In genomic region chr9:137115394-137116026, GRCh38 we compare ENCODE assay signal across 10 cellular contexts. TPM values are rescaled to one million over a fixed set of nuclear protein-coding genes. Genes with fewer than 3 reads are reported as not detected.
DNase-seq lines count a peak whose midpoint lies in the region; ATAC-seq and TF ChIP-seq lines count a peak whose summit lies in the region.
"Had no signal": no experiment of that assay in that cellular context is flagged by ENCODE, and none has a peak within 500 bp of the region (broad histone marks: within the 10 kb centered on the region; RNA-seq: fewer than 3 reads in every experiment).

No MANE protein-coding gene starts in this region.

- ATAC-seq in activated CD8-positive, alpha-beta T cell treated with anti-CD3 and anti-CD28 coated beads for 36 hours = no peak
- ATAC-seq in HG03432 (IDR thresholded peaks at IDR 0.05; ENCODE audit: unreplicated experiment) = no peak

- H3K4me3 Mint-ChIP-seq in activated CD8-positive, alpha-beta T cell treated with anti-CD3 and anti-CD28 coated beads for 36 hours = peak overlapping the region; percentile 56
- no peak overlapping the region for H3K4me3 Mint-ChIP-seq in activated CD4-positive, alpha-beta memory T cell treated with anti-CD3 and anti-CD28 coated beads, Interleukin-2, amount 10 ng/mL, durations not matched to agents 7 days and 5 days

- no peaks in the 10 kb centered on the region for H3K27me3 Mint-ChIP-seq in activated CD8-positive, alpha-beta T cell treated with anti-CD3 and anti-CD28 coated beads for 36 hours
- H3K27me3 Mint-ChIP-seq in activated CD4-positive, alpha-beta memory T cell treated with anti-CD3 and anti-CD28 coated beads, Interleukin-2, amount 10 ng/mL, durations not matched to agents 7 days and 5 days = no peaks in the 10 kb centered on the region

- no peaks in the 10 kb centered on the region for H3K27me3 ChIP-seq in GM06990 (replicated peaks; ENCODE audit: control insufficient read depth, insufficient read depth, low read length)

- H3K27ac ChIP-seq in 22Rv1 = peak overlapping the region; percentile 80
- H3K27ac ChIP-seq: neutrophil had no signal

- H3K9me3 Mint-ChIP-seq in activated CD8-positive, alpha-beta T cell treated with anti-CD3 and anti-CD28 coated beads for 36 hours = no peaks in the 10 kb centered on the region
- no peaks in the 10 kb centered on the region for H3K9me3 Mint-ChIP-seq in activated CD4-positive, alpha-beta memory T cell treated with anti-CD3 and anti-CD28 coated beads, Interleukin-2, amount 10 ng/mL, durations not matched to agents 7 days and 5 days

- H3K4me1 Mint-ChIP-seq in activated CD8-positive, alpha-beta T cell treated with anti-CD3 and anti-CD28 coated beads for 36 hours (ENCODE audit: low read depth) = peaks cover 10% of the 10 kb centered on the region
- peaks cover 5% of the 10 kb centered on the region for H3K4me1 Mint-ChIP-seq in activated CD4-positive, alpha-beta memory T cell treated with anti-CD3 and anti-CD28 coated beads, Interleukin-2, amount 10 ng/mL, durations not matched to agents 7 days and 5 days

- no peak for DNase-seq in GM06990 (ENCODE audit: extremely low read depth, insufficient read length)
- DNase-seq in activated CD8-positive, alpha-beta T cell treated with anti-CD3 and anti-CD28 coated beads for 36 hours = no peak
- peak; percentile 23 for DNase-seq in iPS-NIHi11 (ENCODE audit: low spot score)
- no peak for DNase-seq in activated CD4-positive, alpha-beta memory T cell treated with anti-CD3 and anti-CD28 coated beads, Interleukin-2, amount 10 ng/mL, durations not matched to agents 7 days and 5 days
- no peak for DNase-seq in stimulated activated CD4-positive, alpha-beta T cell treated with anti-CD3 and anti-CD28 coated beads, Interleukin-2, amount 100 ng/mL, for 48 hours
- DNase-seq in stimulated activated CD4-positive, alpha-beta T cell treated with anti-CD3 and anti-CD28 coated beads, Interleukin-1b, Interleukin-23, amount 100 ng/mL, for 48 hours = no peak
- DNase-seq: NCI-H1436 treated with DMSO at 0.1 percent for 48 hours had no signal

- H3K36me3 ChIP-seq in GM06990 (ENCODE audit: control insufficient read depth, insufficient read depth, low read length) = peaks cover 13% of the 10 kb centered on the region

- H3K27ac Mint-ChIP-seq in activated CD8-positive, alpha-beta T cell treated with anti-CD3 and anti-CD28 coated beads for 36 hours = no peak overlapping the region
- no peak overlapping the region for H3K27ac Mint-ChIP-seq in activated CD4-positive, alpha-beta memory T cell treated with anti-CD3 and anti-CD28 coated beads, Interleukin-2, amount 10 ng/mL, durations not matched to agents 7 days and 5 days

- CTCF ChIA-PET in activated CD8-positive, alpha-beta T cell treated with anti-CD3 and anti-CD28 coated beads for 36 hours (lab: Charles Lee) = interaction anchor here (0.6 to 2.4 kb wide), 4 partner anchors 11 to 121 kb away, joined by 3 to 14 read pairs (median 4); partner anchors contain the start of gene RNF224
- CTCF ChIA-PET in activated CD4-positive, alpha-beta memory T cell treated with anti-CD3 and anti-CD28 coated beads, Interleukin-2, amount 10 ng/mL, durations not matched to agents 7 days and 5 days (lab: Charles Lee) = interaction anchor here (0.5 to 1.7 kb wide), 3 partner anchors 20 to 143 kb away, joined by 3 to 10 read pairs (median 9); no protein-coding TSS in a partner anchor

- peaks cover 12% of the 10 kb centered on the region for H3K36me3 Mint-ChIP-seq in activated CD8-positive, alpha-beta T cell treated with anti-CD3 and anti-CD28 coated beads for 36 hours (ENCODE audit: low read depth)
- peaks cover 8% of the 10 kb centered on the region for H3K36me3 Mint-ChIP-seq in activated CD4-positive, alpha-beta memory T cell treated with anti-CD3 and anti-CD28 coated beads, Interleukin-2, amount 10 ng/mL, durations not matched to agents 7 days and 5 days (ENCODE audit: low read depth)

- intact Hi-C loops in activated CD8-positive, alpha-beta T cell treated with anti-CD3 and anti-CD28 coated beads for 36 hours (cut with micrococcal nuclease) = no loop called here

- TF ChIP-seq CTCF in 22Rv1 (IDR thresholded peaks at IDR 0.05) (no peak), GM06990 (IDR thresholded peaks at IDR 0.05; ENCODE audit: insufficient read depth, low read length, poor library complexity, severe bottlenecking) (no peak)
- TF ChIP-seq CTCF in activated CD8-positive, alpha-beta T cell treated with anti-CD3 and anti-CD28 coated beads for 36 hours (IDR thresholded peaks at IDR 0.05) = no peak

- POLR2A ChIA-PET in activated CD8-positive, alpha-beta T cell treated with anti-CD3 and anti-CD28 coated beads for 36 hours (lab: Charles Lee) = interaction anchor here (0.5 to 1.6 kb wide), 9 partner anchors 12 to 216 kb away, joined by 3 to 8 read pairs (median 3); partner anchors contain the start of gene RNF224
- POLR2A ChIA-PET in activated CD4-positive, alpha-beta memory T cell treated with anti-CD3 and anti-CD28 coated beads, Interleukin-2, amount 10 ng/mL, durations not matched to agents 7 days and 5 days (lab: Charles Lee) = interaction anchor here (0.8 to 7.0 kb wide), 14 partner anchors 10 to 308 kb away, joined by 3 to 39 read pairs (median 4); partner anchors contain the start of genes EXD3, MAN1B1, NOXA1 and TOR4A

- H3K4me3 ChIP-seq in GM06990 (replicated peaks; ENCODE audit: low read depth, low read length) = peak overlapping the region; percentile 73

RNA-seq across cellular contexts. Expression of gene DPP7, which starts 1.0 kb away (rescaled TPM):
- 100 to 1,000 TPM; 222 to 227 TPM for total RNA-seq in activated CD8-positive, alpha-beta T cell treated with anti-CD3 and anti-CD28 coated beads for 36 hours
- total RNA-seq in activated CD4-positive, alpha-beta memory T cell treated with anti-CD3 and anti-CD28 coated beads, Interleukin-2, amount 10 ng/mL, durations not matched to agents 7 days and 5 days = 100 to 1,000 TPM; 253 to 257 TPM

RNA-seq across cellular contexts. Expression of gene GRIN1, which starts 23.4 kb away (rescaled TPM):
- not detected for total RNA-seq in activated CD8-positive, alpha-beta T cell treated with anti-CD3 and anti-CD28 coated beads for 36 hours
- under 1 TPM; 0.40 to 0.43 TPM for total RNA-seq in activated CD4-positive, alpha-beta memory T cell treated with anti-CD3 and anti-CD28 coated beads, Interleukin-2, amount 10 ng/mL, durations not matched to agents 7 days and 5 days

RNA-seq across cellular contexts. Expression of gene MAN1B1, which starts 28.7 kb away (rescaled TPM):
- total RNA-seq in activated CD8-positive, alpha-beta T cell treated with anti-CD3 and anti-CD28 coated beads for 36 hours = 10 to 100 TPM; 31.1 to 33.2 TPM
- total RNA-seq in activated CD4-positive, alpha-beta memory T cell treated with anti-CD3 and anti-CD28 coated beads, Interleukin-2, amount 10 ng/mL, durations not matched to agents 7 days and 5 days = 10 to 100 TPM; 51.4 to 51.9 TPM

RNA-seq across cellular contexts. Expression of gene UAP1L1, which starts 38.2 kb away (rescaled TPM):
- total RNA-seq in activated CD8-positive, alpha-beta T cell treated with anti-CD3 and anti-CD28 coated beads for 36 hours = 10 to 100 TPM; 49.8 to 50.1 TPM
- total RNA-seq in activated CD4-positive, alpha-beta memory T cell treated with anti-CD3 and anti-CD28 coated beads, Interleukin-2, amount 10 ng/mL, durations not matched to agents 7 days and 5 days = 10 to 100 TPM; 20.2 to 21.9 TPM

RNA-seq across cellular contexts. Expression of gene SAPCD2, which starts 45.2 kb away (rescaled TPM):
- 10 to 100 TPM; 13.5 to 13.7 TPM for total RNA-seq in activated CD8-positive, alpha-beta T cell treated with anti-CD3 and anti-CD28 coated beads for 36 hours
- 10 to 100 TPM; 26.8 to 27.0 TPM for total RNA-seq in activated CD4-positive, alpha-beta memory T cell treated with anti-CD3 and anti-CD28 coated beads, Interleukin-2, amount 10 ng/mL, durations not matched to agents 7 days and 5 days
